19 cellular contexts compared by ENCODE assay signal in genomic region chr10:123681285-123681684, GRCh38. TPM values are rescaled to one million over a fixed set of nuclear protein-coding genes. Genes with fewer than 3 reads are reported as not detected.
DNase-seq lines count a peak whose midpoint lies in the region; ATAC-seq and TF ChIP-seq lines count a peak whose summit lies in the region.
"Had no signal": no experiment of that assay in that cellular context is flagged by ENCODE, and none has a peak within 500 bp of the region (broad histone marks: within the 10 kb centered on the region; RNA-seq: fewer than 3 reads in every experiment).

No MANE protein-coding gene starts in this region.

- peak overlapping the region; percentile 50 for H3K9ac ChIP-seq in neural cell (ENCODE audit: low read length)
- H3K9ac ChIP-seq: GM23248, KMS-11 had no signal

- H3K27me3 ChIP-seq in right atrium auricular region (no peaks in the 10 kb centered on the region), neural cell (ENCODE audit: insufficient read depth, low read depth, low read length) (no peaks in the 10 kb centered on the region)

- H3K4me3 ChIP-seq in right atrium auricular region = no peak overlapping the region
- H3K4me3 ChIP-seq in neural cell (ENCODE audit: low read length) = peak overlapping the region; percentile 45
- H3K4me3 ChIP-seq: A549, GM23248, HAP-1 had no signal

- no peaks in the 10 kb centered on the region for H3F3A ChIP-seq in neural cell (ENCODE audit: insufficient read depth, low read length, poor library complexity, severe bottlenecking)

- H3K9me3 ChIP-seq in right atrium auricular region (no peaks in the 10 kb centered on the region), neural cell (ENCODE audit: low read length) (no peaks in the 10 kb centered on the region)
- H3K9me3 ChIP-seq: A549, HAP-1 had no signal

- no peak overlapping the region for H3K27ac ChIP-seq in right atrium auricular region
- peak overlapping the region; percentile 89 for H3K27ac ChIP-seq in neural cell (ENCODE audit: low read length)
- H3K27ac ChIP-seq: 22Rv1, A549, GM23248, HL-60, KMS-11 had no signal

- no peak for ATAC-seq in Right ventricle myocardium inferior
- peak; percentile 46 for ATAC-seq in HG02798 (IDR thresholded peaks at IDR 0.05; ENCODE audit: poor library complexity, unreplicated experiment)
- no peak for ATAC-seq in GM18858 (IDR thresholded peaks at IDR 0.05; ENCODE audit: unreplicated experiment)
- ATAC-seq: A549; CD8-positive, alpha-beta T cell had no signal

- H3K4me2 ChIP-seq in neural cell (ENCODE audit: low read length) = no peak overlapping the region
- H3K4me2 ChIP-seq: A549, KMS-11 had no signal

- no peaks in the 10 kb centered on the region for H3K79me2 ChIP-seq in neural cell (replicated peaks; ENCODE audit: insufficient read depth, low read length)

- peak; percentile 93 for TF ChIP-seq EP300 in neural cell (conservative IDR thresholded peaks at IDR 0.05; ENCODE audit: poor library complexity, severe bottlenecking)

- no peak overlapping the region for H2AFZ ChIP-seq in neural cell (ENCODE audit: low read depth, low read length)
- H2AFZ ChIP-seq: GM23248 had no signal

- no peak for TF ChIP-seq CTCF in right atrium auricular region (IDR thresholded peaks at IDR 0.05)
- TF ChIP-seq CTCF in neural cell (IDR thresholded peaks at IDR 0.05; ENCODE audit: poor library complexity, severe bottlenecking) = no peak

- no peaks in the 10 kb centered on the region for H4K20me1 ChIP-seq in neural cell (ENCODE audit: insufficient read depth)

- H3K9me2 ChIP-seq in neural cell (ENCODE audit: insufficient read depth, low read length) = no peaks in the 10 kb centered on the region

- no peaks in the 10 kb centered on the region for H3K4me1 ChIP-seq in right atrium auricular region
- H3K4me1 ChIP-seq: A549, HAP-1 had no signal

- no peaks in the 10 kb centered on the region for H3K36me3 ChIP-seq in right atrium auricular region
- no peaks in the 10 kb centered on the region for H3K36me3 ChIP-seq in neural cell (ENCODE audit: insufficient read depth, low read length)
- H3K36me3 ChIP-seq: HAP-1 had no signal

- peak; percentile 30 for TF ChIP-seq RAD21 in neural cell (conservative IDR thresholded peaks at IDR 0.05)

- DNase-seq in Right ventricle myocardium inferior (ENCODE audit: missing footprints) = peak; percentile 25
- no peak for DNase-seq in right atrium auricular region (ENCODE audit: low spot score)
- no peak for DNase-seq in medulla oblongata (ENCODE audit: extremely low spot score)
- DNase-seq in stimulated activated CD4-positive, alpha-beta T cell treated with anti-CD3 and anti-CD28 coated beads, Interleukin-4, amount 100 ng/mL, for 1 hour = no peak
- DNase-seq: AML-193; Calu3; CD8-positive, alpha-beta T cell; DMS79 treated with DMSO at 0.1 percent for 48 hours; GM23248 had no signal

- intact Hi-C loops in Right ventricle myocardium inferior (cut with DNase I) = no loop called here

TF ChIP-seq in neural cell, 6 proteins besides CTCF, POLR2A, EP300 and RAD21:
- TF ChIP-seq, protein P1, sequence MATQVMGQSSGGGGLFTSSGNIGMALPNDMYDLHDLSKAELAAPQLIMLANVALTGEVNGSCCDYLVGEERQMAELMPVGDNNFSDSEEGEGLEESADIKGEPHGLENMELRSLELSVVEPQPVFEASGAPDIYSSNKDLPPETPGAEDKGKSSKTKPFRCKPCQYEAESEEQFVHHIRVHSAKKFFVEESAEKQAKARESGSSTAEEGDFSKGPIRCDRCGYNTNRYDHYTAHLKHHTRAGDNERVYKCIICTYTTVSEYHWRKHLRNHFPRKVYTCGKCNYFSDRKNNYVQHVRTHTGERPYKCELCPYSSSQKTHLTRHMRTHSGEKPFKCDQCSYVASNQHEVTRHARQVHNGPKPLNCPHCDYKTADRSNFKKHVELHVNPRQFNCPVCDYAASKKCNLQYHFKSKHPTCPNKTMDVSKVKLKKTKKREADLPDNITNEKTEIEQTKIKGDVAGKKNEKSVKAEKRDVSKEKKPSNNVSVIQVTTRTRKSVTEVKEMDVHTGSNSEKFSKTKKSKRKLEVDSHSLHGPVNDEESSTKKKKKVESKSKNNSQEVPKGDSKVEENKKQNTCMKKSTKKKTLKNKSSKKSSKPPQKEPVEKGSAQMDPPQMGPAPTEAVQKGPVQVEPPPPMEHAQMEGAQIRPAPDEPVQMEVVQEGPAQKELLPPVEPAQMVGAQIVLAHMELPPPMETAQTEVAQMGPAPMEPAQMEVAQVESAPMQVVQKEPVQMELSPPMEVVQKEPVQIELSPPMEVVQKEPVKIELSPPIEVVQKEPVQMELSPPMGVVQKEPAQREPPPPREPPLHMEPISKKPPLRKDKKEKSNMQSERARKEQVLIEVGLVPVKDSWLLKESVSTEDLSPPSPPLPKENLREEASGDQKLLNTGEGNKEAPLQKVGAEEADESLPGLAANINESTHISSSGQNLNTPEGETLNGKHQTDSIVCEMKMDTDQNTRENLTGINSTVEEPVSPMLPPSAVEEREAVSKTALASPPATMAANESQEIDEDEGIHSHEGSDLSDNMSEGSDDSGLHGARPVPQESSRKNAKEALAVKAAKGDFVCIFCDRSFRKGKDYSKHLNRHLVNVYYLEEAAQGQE (IDR thresholded peaks at IDR 0.05; ENCODE audit: borderline replicate concordance) = peak; percentile 99
- TF ChIP-seq POLR2AphosphoS5 (IDR thresholded peaks at IDR 0.05) = peak; percentile 85
- peak; percentile 30 for TF ChIP-seq SMC3 (conservative IDR thresholded peaks at IDR 0.05; ENCODE audit: poor library complexity)
- TF ChIP-seq MXI1 (conservative IDR thresholded peaks at IDR 0.05; ENCODE audit: poor library complexity, severe bottlenecking) = peak; percentile 14
- TF ChIP-seq EZH2 (IDR thresholded peaks at IDR 0.05; ENCODE audit: borderline replicate concordance, insufficient read depth, low read length, poor library complexity, severe bottlenecking) = no peak
- TF ChIP-seq TAF1 (IDR thresholded peaks at IDR 0.05; ENCODE audit: low read depth) = no peak
TF ChIP-seq in neural cell: peak in this region for 4.

RNA-seq across cellular contexts. Expression of gene GPR26, which starts 15.1 kb away (rescaled TPM):
- total RNA-seq in Right ventricle myocardium inferior = not detected
- total RNA-seq in right atrium auricular region = not detected
- polyA plus RNA-seq in neural cell = 8.0 and 8.1 TPM in 2 replicates
- 21.5 and 23.6 TPM in 2 replicates for polyA minus RNA-seq in neural cell
- total RNA-seq: Calu3; CD8-positive, alpha-beta T cell; GM23248; H4; HT1080 had no signal
- polyA plus RNA-seq: A549, GM23248 had no signal
